Comparison of ENCODE assay signal across 1 cellular context in the genomic region with DNA sequence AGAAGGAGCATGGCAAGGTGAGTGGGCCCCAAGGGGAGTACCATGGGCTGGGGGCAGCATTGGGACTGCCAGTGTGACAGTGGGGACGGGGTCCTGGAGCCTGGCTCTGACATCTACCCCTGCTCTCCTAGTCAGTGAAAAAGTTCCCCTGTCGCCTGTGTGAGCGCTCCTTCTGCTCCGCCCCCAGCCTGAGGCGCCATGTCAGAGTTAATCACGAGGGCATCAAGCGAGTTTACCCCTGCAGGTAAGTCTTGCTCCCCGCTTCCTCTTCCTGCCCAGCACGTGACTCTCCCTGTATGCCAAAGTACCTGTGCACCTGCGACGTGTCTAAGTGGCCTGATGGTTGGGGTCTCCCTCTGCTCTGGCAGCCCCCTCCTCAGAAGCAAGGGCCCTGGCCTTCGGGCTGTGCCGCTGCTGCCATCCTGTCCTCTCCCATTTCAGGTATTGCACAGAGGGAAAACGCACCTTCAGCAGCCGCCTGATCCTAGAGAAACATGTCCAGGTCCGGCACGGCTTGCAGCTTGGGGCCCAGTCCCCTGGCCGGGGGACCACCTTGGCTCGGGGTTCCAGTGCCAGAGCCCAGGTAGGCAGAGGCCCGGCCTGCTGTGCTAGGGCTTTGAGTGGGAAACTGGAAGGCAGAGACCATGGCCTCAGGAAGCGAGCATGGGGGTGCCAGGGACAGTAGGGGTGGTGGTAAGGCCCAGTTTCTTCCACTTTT.
A peak's percentile ranks its signal among the peaks of the same experiment; 100 is the strongest.
TF ChIP-seq lines count a peak whose summit lies in the region.

No MANE protein-coding gene starts in this region.

TF ChIP-seq in H1, 55 proteins besides CTCF, POLR2A, EP300 and RAD21:
- no peak for TF ChIP-seq TAF7 (optimal IDR thresholded peaks at IDR 0.05; ENCODE audit: borderline replicate concordance, low read depth, low read length)
- no peak for TF ChIP-seq SRF (IDR thresholded peaks at IDR 0.05; ENCODE audit: low read depth, low read length)
- TF ChIP-seq TAF1 (IDR thresholded peaks at IDR 0.05; ENCODE audit: low read depth, low read length): no peak
- no peak for TF ChIP-seq ASH2L (IDR thresholded peaks at IDR 0.05; ENCODE audit: low read length)
- TF ChIP-seq POLR2AphosphoS5 (IDR thresholded peaks at IDR 0.05; ENCODE audit: low read depth, low read length): peak; percentile 65; the same call in 1 of the 2 replicates
- no peak for TF ChIP-seq HDAC6 (IDR thresholded peaks at IDR 0.05; ENCODE audit: low read depth, low read length)
- no peak for TF ChIP-seq TCF12 (IDR thresholded peaks at IDR 0.05; ENCODE audit: low read depth, low read length)
TF ChIP-seq in H1: peak in this region for 1.
